Comparison of ENCODE assay signal across 8 cellular contexts in the genomic region with DNA sequence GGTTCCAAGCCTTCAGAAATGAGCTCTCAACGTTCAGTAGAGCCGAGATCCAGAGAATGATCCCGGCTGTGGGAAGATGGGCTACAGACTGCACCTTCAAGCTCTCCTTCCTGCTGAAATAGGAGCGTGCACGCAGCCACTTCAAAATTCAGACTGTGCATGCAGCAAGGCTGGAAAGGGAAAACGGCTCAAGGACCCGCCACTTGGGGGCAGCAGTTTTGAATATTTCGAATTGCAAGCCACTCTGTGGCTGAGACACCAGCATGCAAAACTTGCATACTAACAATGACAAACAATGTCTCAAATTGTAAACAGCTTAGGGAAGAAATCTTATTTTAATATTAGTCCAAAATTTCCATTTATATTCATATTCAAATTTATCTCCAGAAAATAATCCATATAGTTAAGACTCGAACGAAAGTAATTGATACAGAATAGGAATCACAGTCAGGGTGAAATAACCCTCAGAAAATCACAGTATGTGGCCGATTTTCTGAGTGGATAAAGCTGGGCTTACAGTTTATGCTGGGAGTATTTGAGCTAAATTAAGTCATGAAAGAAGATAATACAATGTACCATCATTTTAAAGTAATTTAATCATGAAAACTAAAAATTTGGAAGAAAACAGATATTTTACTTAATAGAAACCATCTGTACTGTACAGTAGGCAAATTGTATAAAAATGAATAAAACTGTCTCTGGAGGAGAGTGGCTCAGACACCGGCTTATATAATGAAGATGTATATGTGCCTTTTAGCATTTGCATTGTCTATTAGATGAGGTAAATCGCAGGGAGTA.
DNase-seq lines count a peak whose midpoint lies in the region; ATAC-seq and TF ChIP-seq lines count a peak whose summit lies in the region.

No MANE protein-coding gene starts in this region.

- DNase-seq in NCI-H524 (lab: John Stamatoyannopoulos, UW) (peak; percentile 0 to 65), NCI-H524 treated with DMSO at 0.1 percent for 48 hours (lab: John Stamatoyannopoulos, UW) (no peak), RWPE2 (ENCODE audit: low spot score) (no peak), amniotic epithelial cell (ENCODE audit: low read depth) (peak; percentile 19), hepatocyte (ENCODE audit: low spot score) (peak; percentile 82)
- DNase-seq in stimulated activated CD4-positive, alpha-beta T cell treated with anti-CD3 and anti-CD28 coated beads, Interleukin-12 subunit alpha, Interleukin-12 subunit beta, amount 100 ng/mL, for 4 hours, result peak; percentile 27

- H3K4me1 ChIP-seq in RWPE2 (ENCODE audit: insufficient read depth, poor library complexity, severe bottlenecking) (no peaks in the 10 kb centered on the region), hepatocyte (ENCODE audit: insufficient read depth) (no peaks in the 10 kb centered on the region)

- no peaks in the 10 kb centered on the region for H4K20me1 ChIP-seq in hepatocyte (ENCODE audit: insufficient read depth, poor library complexity, severe bottlenecking)

- H3K79me2 ChIP-seq in hepatocyte, result no peaks in the 10 kb centered on the region

- H3K9me2 ChIP-seq in hepatocyte (replicated peaks; ENCODE audit: insufficient read depth), result no peaks in the 10 kb centered on the region

- H2AFZ ChIP-seq in hepatocyte, result no peak overlapping the region

- ATAC-seq in HG03521 (IDR thresholded peaks at IDR 0.05; ENCODE audit: unreplicated experiment), result peak; percentile 71
- ATAC-seq in RWPE2 (ENCODE audit: low read depth), result peak; percentile 71; the same call in 2 of the 3 replicates
- no peak for ATAC-seq in HG02678 (IDR thresholded peaks at IDR 0.05; ENCODE audit: unreplicated experiment)

- H3K36me3 ChIP-seq in RWPE2 (ENCODE audit: low read depth) (no peaks in the 10 kb centered on the region), hepatocyte (replicated peaks; ENCODE audit: insufficient read depth, low read depth) (no peaks in the 10 kb centered on the region)

- H3K27ac ChIP-seq in RWPE2 (ENCODE audit: poor library complexity, severe bottlenecking) (no peak overlapping the region), hepatocyte (no peak overlapping the region)

- H3K4me3 ChIP-seq in RWPE2 (ENCODE audit: severe bottlenecking) (no peak overlapping the region), hepatocyte (no peak overlapping the region)

- no peak overlapping the region for H3K4me2 ChIP-seq in hepatocyte

- H3K9me3 ChIP-seq in RWPE2 (ENCODE audit: severe bottlenecking), result no peaks in the 10 kb centered on the region
- no peaks in the 10 kb centered on the region for H3K9me3 ChIP-seq in hepatocyte (ENCODE audit: low read depth)

- TF ChIP-seq CTCF in RWPE2 (IDR thresholded peaks at IDR 0.05; ENCODE audit: poor library complexity, severe bottlenecking) (peak; percentile 75), hepatocyte (IDR thresholded peaks at IDR 0.05; ENCODE audit: poor library complexity) (peak; percentile 74)

- H3K27me3 ChIP-seq in RWPE2 (ENCODE audit: insufficient read depth, poor library complexity, severe bottlenecking), result peaks cover 6% of the 10 kb centered on the region
- peaks cover 29% of the 10 kb centered on the region for H3K27me3 ChIP-seq in hepatocyte

- 35% methylated on average over 13 of the region's 13 CpGs for WGBS in hepatocyte (ENCODE audit: low lambda C conversion rate, missing lambda C conversion rate)

Comparison
In these comparisons a context has a peak if more than half of its experiments do, and no peak if none do; other contexts are left out.
1. DNase-seq: peak in NCI-H524 (2 of 2), amniotic epithelial cell (single experiment), hepatocyte (single experiment) and stimulated activated CD4-positive, alpha-beta T cell treated with anti-CD3 and anti-CD28 coated beads, Interleukin-12 subunit alpha, Interleukin-12 subunit beta, amount 100 ng/mL, for 4 hours (single experiment); none in NCI-H524 treated with DMSO at 0.1 percent for 48 hours (single experiment) and RWPE2 (single experiment).